In the genomic region with DNA sequence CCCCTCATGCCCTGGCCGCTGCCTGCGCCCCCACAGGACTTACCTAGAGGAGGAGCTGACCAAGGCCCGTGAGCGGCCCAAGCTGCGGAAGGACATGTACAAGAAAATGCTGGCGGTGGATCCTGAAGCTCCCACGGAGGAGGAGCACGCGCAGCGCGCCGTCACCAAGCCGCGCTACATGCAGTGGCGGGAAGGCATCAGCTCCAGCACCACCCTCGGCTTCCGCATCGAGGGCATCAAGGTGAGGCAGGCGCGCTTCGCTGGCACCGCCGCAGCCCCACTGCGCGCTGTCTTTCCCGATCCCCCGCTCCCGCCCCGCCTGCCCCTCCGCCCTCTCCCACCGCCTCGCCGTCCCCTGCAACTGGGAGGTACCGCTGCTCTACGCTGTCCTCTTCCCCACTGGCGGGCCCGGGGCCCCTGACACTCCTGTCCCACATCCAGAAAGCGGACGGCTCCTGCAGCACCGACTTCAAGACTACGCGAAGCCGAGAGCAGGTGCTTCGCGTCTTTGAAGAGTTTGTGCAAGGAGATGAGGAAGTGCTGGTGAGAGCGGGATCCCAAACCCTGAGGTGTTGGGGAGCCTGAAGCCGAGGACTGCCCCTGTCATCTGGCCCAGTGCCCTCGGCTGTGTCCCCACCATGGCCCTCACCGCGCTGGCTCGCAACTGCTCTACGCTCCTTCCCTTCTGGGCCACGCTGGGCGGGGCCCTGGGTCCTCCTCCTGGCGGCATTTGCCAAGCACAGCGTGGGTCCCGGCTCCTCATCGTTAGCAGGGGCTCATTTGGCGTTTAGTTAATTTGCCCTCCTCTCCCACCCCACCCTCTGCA, we compare ENCODE assay signal across 1 cellular context.
TF ChIP-seq lines count a peak whose summit lies in the region.

No MANE protein-coding gene starts in this region.

TF ChIP-seq in IMR-90, 13 proteins besides CTCF, POLR2A, EP300 and RAD21:
- TF ChIP-seq RCOR1 (IDR thresholded peaks at IDR 0.05; ENCODE audit: insufficient replicate concordance, low read length) (no peak), SMC3 (IDR thresholded peaks at IDR 0.05; ENCODE audit: low read depth, low read length) (no peak), CHD1 (IDR thresholded peaks at IDR 0.05; ENCODE audit: low read depth, low read length) (no peak), NFE2L2 (IDR thresholded peaks at IDR 0.05; ENCODE audit: low read depth, low read length) (no peak), MXI1 (IDR thresholded peaks at IDR 0.05; ENCODE audit: borderline replicate concordance, low read depth, low read length) (no peak), MAFK (IDR thresholded peaks at IDR 0.05; ENCODE audit: low read depth, low read length) (no peak), CEBPB (IDR thresholded peaks at IDR 0.05; ENCODE audit: low read depth, low read length) (no peak)
- TF ChIP-seq, protein P1, sequence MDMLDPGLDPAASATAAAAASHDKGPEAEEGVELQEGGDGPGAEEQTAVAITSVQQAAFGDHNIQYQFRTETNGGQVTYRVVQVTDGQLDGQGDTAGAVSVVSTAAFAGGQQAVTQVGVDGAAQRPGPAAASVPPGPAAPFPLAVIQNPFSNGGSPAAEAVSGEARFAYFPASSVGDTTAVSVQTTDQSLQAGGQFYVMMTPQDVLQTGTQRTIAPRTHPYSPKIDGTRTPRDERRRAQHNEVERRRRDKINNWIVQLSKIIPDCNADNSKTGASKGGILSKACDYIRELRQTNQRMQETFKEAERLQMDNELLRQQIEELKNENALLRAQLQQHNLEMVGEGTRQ (IDR thresholded peaks at IDR 0.05; ENCODE audit: low read depth, low read length) = no peak
